Comparison of ENCODE assay signal across 1 cellular context in genomic region chr11:65454696-65455456, GRCh38.
TF ChIP-seq lines count a peak whose summit lies in the region.

No MANE protein-coding gene starts in this region.

TF ChIP-seq in GM12878, 131 proteins besides CTCF, POLR2A, EP300 and RAD21 (continued from another document and continues in another):
- TF ChIP-seq NRF1 (conservative IDR thresholded peaks at IDR 0.05; ENCODE audit: low read depth, low read length) (peak; percentile 70), PBX3 (IDR thresholded peaks at IDR 0.05; ENCODE audit: insufficient replicate concordance, low read depth, low read length) (no peak), JUNB (IDR thresholded peaks at IDR 0.05) (no peak), ZBTB33 (IDR thresholded peaks at IDR 0.05) (no peak), CREM (IDR thresholded peaks at IDR 0.05; ENCODE audit: low read depth) (peak; percentile 26; the same call in 1 of the 2 replicates), KLF5 (IDR thresholded peaks at IDR 0.05; ENCODE audit: partially characterized antibody) (no peak), IRF5 (IDR thresholded peaks at IDR 0.05; ENCODE audit: borderline replicate concordance) (no peak), REST (IDR thresholded peaks at IDR 0.05; ENCODE audit: low read depth, low read length) (no peak), ESRRA (IDR thresholded peaks at IDR 0.05; ENCODE audit: low read length) (no peak), E2F8 (IDR thresholded peaks at IDR 0.05; ENCODE audit: low read depth, partially characterized antibody) (no peak), ZNF274 (IDR thresholded peaks at IDR 0.05; ENCODE audit: insufficient read depth, insufficient read length) (no peak), ELK1 (IDR thresholded peaks at IDR 0.05; ENCODE audit: low read depth, low read length) (no peak), MTA2 (IDR thresholded peaks at IDR 0.05; ENCODE audit: low read depth) (no peak), EZH2 (IDR thresholded peaks at IDR 0.05; ENCODE audit: borderline replicate concordance, control insufficient read depth, low read depth, low read length) (no peak), E2F4 (IDR thresholded peaks at IDR 0.05; ENCODE audit: low read depth, low read length) (no peak), HDAC6 (IDR thresholded peaks at IDR 0.05; ENCODE audit: unreplicated experiment) (no peak), GABPA (IDR thresholded peaks at IDR 0.05; ENCODE audit: low read depth) (no peak), GATAD2B (conservative IDR thresholded peaks at IDR 0.05; ENCODE audit: low read depth) (no peak), DPF2 (IDR thresholded peaks at IDR 0.05) (0 out of 2 replicates have a peak, but pooled peaks have one; percentile 50), IKZF1 (conservative IDR thresholded peaks at IDR 0.05) (peak; percentile 64), HDAC2 (IDR thresholded peaks at IDR 0.05) (no peak), SP1 (IDR thresholded peaks at IDR 0.05; ENCODE audit: low read depth, low read length) (peak; percentile 58), YBX1 (IDR thresholded peaks at IDR 0.05) (no peak), CHD2 (IDR thresholded peaks at IDR 0.05; ENCODE audit: borderline replicate concordance, low read depth, low read length) (no peak), TCF7 (IDR thresholded peaks at IDR 0.05; ENCODE audit: borderline replicate concordance) (no peak), ATF2 (IDR thresholded peaks at IDR 0.05; ENCODE audit: low read length) (no peak), JUND (IDR thresholded peaks at IDR 0.05; ENCODE audit: low read depth, low read length) (no peak), SMAD1 (IDR thresholded peaks at IDR 0.05; ENCODE audit: low read depth, partially characterized antibody) (peak; percentile 88), PRDM15 (CRISPR knock-in tag; IDR thresholded peaks at IDR 0.05) (no peak), CUX1 (IDR thresholded peaks at IDR 0.05; ENCODE audit: insufficient replicate concordance, low read depth, low read length) (no peak)
